8 cellular contexts compared by ENCODE assay signal in genomic region chr10:84267503-84268126, GRCh38. TPM values are rescaled to one million over a fixed set of nuclear protein-coding genes. Genes with fewer than 3 reads are reported as not detected.
DNase-seq lines count a peak whose midpoint lies in the region; ATAC-seq lines count a peak whose summit lies in the region.

No MANE protein-coding gene starts in this region.

- no peak overlapping the region for H3K27ac Mint-ChIP-seq in memory B cell

- H3K27me3 Mint-ChIP-seq in memory B cell: peaks cover 16% of the 10 kb centered on the region

- H3K9me3 Mint-ChIP-seq in memory B cell: no peaks in the 10 kb centered on the region

- no peaks in the 10 kb centered on the region for H3K36me3 Mint-ChIP-seq in memory B cell

- no peak overlapping the region for H3K4me3 Mint-ChIP-seq in memory B cell

- intact Hi-C loops in Right ventricle myocardium inferior (cut with DNase I): loop anchor here (10.0 kb wide), 1 partner anchor 477 kb away; no protein-coding TSS in a partner anchor
- intact Hi-C loops in cardiac septum (cut with DNase I): no loop called here

- ATAC-seq in Right ventricle myocardium inferior (no peak), memory B cell (ENCODE audit: low read depth) (peak; percentile 52)

- H3K4me1 Mint-ChIP-seq in memory B cell: peaks cover 4% of the 10 kb centered on the region

- peak; percentile 58 for DNase-seq in Right ventricle myocardium inferior (ENCODE audit: missing footprints)
- DNase-seq in cardiac septum (ENCODE audit: low spot score): no peak
- DNase-seq in LHCN-M2 (ENCODE audit: low read depth): peak; percentile 74
- DNase-seq in activated CD4-positive, alpha-beta T cell treated with anti-CD3 and anti-CD28 coated beads for 1 hour: peak; percentile 34
- DNase-seq in dedifferentiated amniotic fluid mesenchymal stem cell (ENCODE audit: extremely low spot score): peak; percentile 46
- no peak for DNase-seq in memory B cell (ENCODE audit: low spot score in 2 of 2)
- peak in 5 of 6 experiments; percentile 1 to 32 (median 10) for DNase-seq in stimulated activated naive CD4-positive, alpha-beta T cell (lab: John Stamatoyannopoulos, UW)
- DNase-seq in epidermal melanocyte (ENCODE audit: insufficient read length, low spot score): no peak

RNA-seq across cellular contexts. Expression of gene RGR, which starts 22.8 kb away (rescaled TPM):
- total RNA-seq in Right ventricle myocardium inferior: 1.9 TPM
- total RNA-seq in cardiac septum: not detected
- not detected in 2 replicates for total RNA-seq in LHCN-M2 (2014; rRNA removed)
- polyA plus RNA-seq in LHCN-M2 (2012): not detected

RNA-seq across cellular contexts. Expression of gene LRIT1, which starts 26.3 kb away (rescaled TPM):
- total RNA-seq in Right ventricle myocardium inferior (not detected), cardiac septum (not detected), LHCN-M2 (2014; rRNA removed) (not detected in 2 replicates)
- polyA plus RNA-seq in LHCN-M2 (2012): not detected

RNA-seq across cellular contexts. Expression of gene LRIT2, which starts 42.3 kb away (rescaled TPM):
- total RNA-seq in Right ventricle myocardium inferior: not detected
- not detected for total RNA-seq in cardiac septum
- not detected in 2 replicates for total RNA-seq in LHCN-M2 (2014; rRNA removed)
- not detected for polyA plus RNA-seq in LHCN-M2 (2012)

Comparison
In these comparisons a context has a peak if more than half of its experiments do, and no peak if none do; other contexts are left out.
1. DNase-seq: peak in Right ventricle myocardium inferior (single experiment), LHCN-M2 (single experiment), activated CD4-positive, alpha-beta T cell treated with anti-CD3 and anti-CD28 coated beads for 1 hour (single experiment), dedifferentiated amniotic fluid mesenchymal stem cell (single experiment) and stimulated activated naive CD4-positive, alpha-beta T cell (5 of 6); none in cardiac septum (single experiment), memory B cell (0 of 2) and epidermal melanocyte (single experiment).